In genomic region chr1:101293461-101294045, GRCh38 we compare ENCODE assay signal across 9 cellular contexts. TPM values are rescaled to one million over a fixed set of nuclear protein-coding genes. Genes with fewer than 3 reads are reported as not detected.
A peak's percentile ranks its signal among the peaks of the same experiment; 100 is the strongest.
DNase-seq lines count a peak whose midpoint lies in the region; ATAC-seq, FAIRE-seq and TF ChIP-seq lines count a peak whose summit lies in the region.
"Had no signal": no experiment of that assay in that cellular context is flagged by ENCODE, and none has a peak within 500 bp of the region (broad histone marks: within the 10 kb centered on the region; RNA-seq: fewer than 3 reads in every experiment).

No MANE protein-coding gene starts in this region.

- WGBS in adrenal gland, 4 donors = 76 to 86% (median 81%) methylated on average over 4 of the region's 4 CpGs

- H3K27ac ChIP-seq in KOPT-K1 (ENCODE audit: low read depth, low read length, poor library complexity, severe bottlenecking) (peak overlapping the region; percentile 73), astrocyte (ENCODE audit: low read depth, low read length) (peak overlapping the region; percentile 35), adrenal gland (no peak overlapping the region), ascending aorta (no peak overlapping the region)

- ATAC-seq in GM21515 (IDR thresholded peaks at IDR 0.05; ENCODE audit: unreplicated experiment) = peak; percentile 51
- ATAC-seq: HCT116 had no signal

- no peak overlapping the region for H2AFZ ChIP-seq in astrocyte (ENCODE audit: low read depth, low read length)

- no peaks in the 10 kb centered on the region for H4K20me1 ChIP-seq in astrocyte (ENCODE audit: insufficient read depth, low read length)

- peaks cover 14% of the 10 kb centered on the region for H3K4me1 ChIP-seq in astrocyte (ENCODE audit: insufficient read depth, low read length)
- H3K4me1 ChIP-seq in adrenal gland (replicated peaks in 1 of 2) = peaks cover 0 to 8% of the 10 kb centered on the region in 2 donors
- no peaks in the 10 kb centered on the region for H3K4me1 ChIP-seq in ascending aorta

- no peaks in the 10 kb centered on the region for H3K9me3 ChIP-seq in KOPT-K1 (ENCODE audit: insufficient read depth, low read length, poor library complexity, severe bottlenecking)
- H3K9me3 ChIP-seq in astrocyte (ENCODE audit: insufficient read depth, low read depth, low read length) = no peaks in the 10 kb centered on the region
- no peaks in the 10 kb centered on the region for H3K9me3 ChIP-seq in adrenal gland (replicated peaks in 1 of 3)
- H3K9me3 ChIP-seq in ascending aorta = no peaks in the 10 kb centered on the region

- peaks cover 21% of the 10 kb centered on the region for H3K4me1 Mint-ChIP-seq in astrocyte (ENCODE audit: low read depth, unreplicated experiment)

- intact Hi-C loops in adrenal gland (cut with DNase I) = loop anchor here in 1 of 2 donors (5.0 kb wide), 1 partner anchor 371 kb away; no protein-coding TSS in a partner anchor
- intact Hi-C loops in ascending aorta (cut with DNase I) = no loop called here

- no peaks in the 10 kb centered on the region for H3K79me2 ChIP-seq in astrocyte (ENCODE audit: insufficient read depth, low read length)

- TF ChIP-seq CTCF in astrocyte (IDR thresholded peaks at IDR 0.05; ENCODE audit: insufficient read depth, low read depth, low read length) (no peak), adrenal gland (IDR thresholded peaks at IDR 0.05) (no peak), ascending aorta (IDR thresholded peaks at IDR 0.05) (no peak)

- no peak for TF ChIP-seq POLR2A in adrenal gland (IDR thresholded peaks at IDR 0.05)

- DNase-seq in EL = peak; percentile 75
- peak; percentile 87 for DNase-seq in astrocyte (ENCODE audit: low read depth)
- no peak for DNase-seq in adrenal gland
- no peak for DNase-seq in NCI-H1092 treated with DMSO at 0.1 percent for 48 hours (lab: John Stamatoyannopoulos, UW)
- DNase-seq in ascending aorta (ENCODE audit: low spot score in 2 of 2) = no peak
- no peak for DNase-seq in NCI-H1105 treated with DMSO at 0.1 percent for 48 hours (lab: John Stamatoyannopoulos, UW)

- H3K4me3 Mint-ChIP-seq in astrocyte (ENCODE audit: unreplicated experiment) = peak overlapping the region; percentile 30

- H3K4me3 ChIP-seq in astrocyte (ENCODE audit: insufficient read depth, low read depth, low read length) (no peak overlapping the region), adrenal gland (no peak overlapping the region), ascending aorta (no peak overlapping the region)

- H3K27me3 ChIP-seq in astrocyte (ENCODE audit: insufficient read depth, low read length) = no peaks in the 10 kb centered on the region
- H3K27me3 ChIP-seq in adrenal gland = peaks cover 3% of the 10 kb centered on the region
- no peaks in the 10 kb centered on the region for H3K27me3 ChIP-seq in ascending aorta

- no peak overlapping the region for H3K9ac ChIP-seq in astrocyte (ENCODE audit: low read length)

- peak overlapping the region; percentile 52 for H3K4me2 ChIP-seq in astrocyte (ENCODE audit: low read length)

- H3K9me3 Mint-ChIP-seq in astrocyte (ENCODE audit: unreplicated experiment) = no peaks in the 10 kb centered on the region

- H3K36me3 ChIP-seq in KOPT-K1 (ENCODE audit: insufficient read depth, low read length) = no peaks in the 10 kb centered on the region
- H3K36me3 ChIP-seq in astrocyte (ENCODE audit: insufficient read depth, low read length) = no peaks in the 10 kb centered on the region
- no peaks in the 10 kb centered on the region for H3K36me3 ChIP-seq in adrenal gland (replicated peaks in 1 of 2)
- no peaks in the 10 kb centered on the region for H3K36me3 ChIP-seq in ascending aorta

- no peaks in the 10 kb centered on the region for H3K27me3 Mint-ChIP-seq in astrocyte (ENCODE audit: low read depth, unreplicated experiment)

- H3K36me3 Mint-ChIP-seq in astrocyte (ENCODE audit: low read depth, unreplicated experiment) = no peaks in the 10 kb centered on the region

- H3K27ac Mint-ChIP-seq in astrocyte (ENCODE audit: unreplicated experiment) = peak overlapping the region; percentile 88

- FAIRE-seq in astrocyte (lab: Jason Lieb, UNC) = peak; percentile 54

RNA-seq across cellular contexts. Expression of gene S1PR1, which starts 56.7 kb away (rescaled TPM):
- total RNA-seq in astrocyte (10.6 and 14.4 TPM in 2 replicates), adrenal gland (10 to 100 TPM; 24.9 to 41.9 (median 28.3) TPM), ascending aorta (291 TPM)
- polyA plus RNA-seq in adrenal gland = 10 to 100 TPM; 11.3 to 26.0 (median 17.3) TPM

Comparison
In these comparisons a context has a peak if more than half of its experiments do, and no peak if none do; other contexts are left out.
1. DNase-seq: peak in EL (single experiment) and astrocyte (single experiment); none in adrenal gland (0 of 7), NCI-H1092 treated with DMSO at 0.1 percent for 48 hours (single experiment), ascending aorta (0 of 2) and NCI-H1105 treated with DMSO at 0.1 percent for 48 hours (single experiment).
2. H3K27ac ChIP-seq: peak in KOPT-K1 (single experiment) and astrocyte (single experiment); none in adrenal gland (0 of 5) and ascending aorta (0 of 2).